In genomic region chr11:100340416-100341323, GRCh38 we compare ENCODE assay signal across 19 cellular contexts.
DNase-seq lines count a peak whose midpoint lies in the region; ATAC-seq and TF ChIP-seq lines count a peak whose summit lies in the region.
"Had no signal": no experiment of that assay in that cellular context is flagged by ENCODE, and none has a peak within 500 bp of the region (broad histone marks: within the 10 kb centered on the region; RNA-seq: fewer than 3 reads in every experiment).

No MANE protein-coding gene starts in this region.

- no peaks in the 10 kb centered on the region for H3K36me3 ChIP-seq in thyroid gland
- H3K36me3 ChIP-seq: BLaER1, neutrophil, suprapubic skin had no signal

- H3K27ac ChIP-seq in thyroid gland, result peak overlapping the region; percentile 48 to 61 (median 56)
- H3K27ac ChIP-seq: 22Rv1, BLaER1, neutrophil, suprapubic skin had no signal

- H3K27me3 ChIP-seq in thyroid gland, result no peaks in the 10 kb centered on the region
- H3K27me3 ChIP-seq: BLaER1, neutrophil, suprapubic skin had no signal

- DNase-seq in DMS153 treated with DMSO at 0.1 percent for 48 hours (lab: John Stamatoyannopoulos, UW; ENCODE audit: unreplicated experiment), result peak; percentile 10
- no peak for DNase-seq in DMS153 (lab: John Stamatoyannopoulos, UW)
- peak; percentile 30 for DNase-seq in choroid plexus epithelial cell (ENCODE audit: low read depth)
- no peak for DNase-seq in left lobe of liver (ENCODE audit: low spot score)
- peak; percentile 41 to 54 for DNase-seq in thyroid gland
- no peak for DNase-seq in activated effector memory CD4-positive, alpha-beta T cell treated with Interleukin-2 at 50 U/mL for 16 hours
- DNase-seq: activated CD4-positive, alpha-beta T cell treated with anti-CD3 and anti-CD28 coated beads for 48 hours; activated naive CD4-positive, alpha-beta T cell treated with anti-CD3 and anti-CD28 coated beads for 36 hours; H9; NCI-H1436 treated with DMSO at 0.1 percent for 48 hours; NCI-H510A; PC-3; stimulated activated CD4-positive, alpha-beta T cell treated with anti-CD3 and anti-CD28 coated beads, Interleukin-2, amount 100 ng/mL, for 48 hours had no signal

- intact Hi-C loops in thyroid gland (cut with DNase I), result no loop called here

- H3K4me1 ChIP-seq in thyroid gland, result peaks cover 5 to 8% of the 10 kb centered on the region in 2 donors
- H3K4me1 ChIP-seq: BLaER1, suprapubic skin had no signal

- TF ChIP-seq CTCF in choroid plexus epithelial cell (conservative IDR thresholded peaks at IDR 0.05; ENCODE audit: low read depth, low read length) (no peak), thyroid gland (IDR thresholded peaks at IDR 0.05) (no peak)

- 27 to 29% methylated on average over 9 of the region's 9 CpGs for WGBS in thyroid gland, 2 donors

- TF ChIP-seq POLR2A in thyroid gland (IDR thresholded peaks at IDR 0.05), result no peak

- ATAC-seq in left lobe of liver (peak; percentile 23), HG03432 (IDR thresholded peaks at IDR 0.05; ENCODE audit: unreplicated experiment) (no peak), esophagus mucosa (no peak)
- ATAC-seq: PC-3 had no signal

- H3K9me3 ChIP-seq in thyroid gland, result no peaks in the 10 kb centered on the region
- H3K9me3 ChIP-seq: BLaER1, neutrophil, suprapubic skin had no signal

- H3K4me3 ChIP-seq in choroid plexus epithelial cell (ENCODE audit: low read depth, low read length) (no peak overlapping the region), thyroid gland (replicated peaks in 1 of 3) (peak overlapping the region in 1 of 3 donors; percentile 15)
- H3K4me3 ChIP-seq: BLaER1, suprapubic skin had no signal

Comparison
In these comparisons a context has a peak if more than half of its experiments do, and no peak if none do; other contexts are left out.
1. DNase-seq: peak in DMS153 treated with DMSO at 0.1 percent for 48 hours (single experiment), choroid plexus epithelial cell (single experiment) and thyroid gland (2 of 2); none in DMS153 (single experiment), left lobe of liver (single experiment) and activated effector memory CD4-positive, alpha-beta T cell treated with Interleukin-2 at 50 U/mL for 16 hours (single experiment).